In the genomic region with DNA sequence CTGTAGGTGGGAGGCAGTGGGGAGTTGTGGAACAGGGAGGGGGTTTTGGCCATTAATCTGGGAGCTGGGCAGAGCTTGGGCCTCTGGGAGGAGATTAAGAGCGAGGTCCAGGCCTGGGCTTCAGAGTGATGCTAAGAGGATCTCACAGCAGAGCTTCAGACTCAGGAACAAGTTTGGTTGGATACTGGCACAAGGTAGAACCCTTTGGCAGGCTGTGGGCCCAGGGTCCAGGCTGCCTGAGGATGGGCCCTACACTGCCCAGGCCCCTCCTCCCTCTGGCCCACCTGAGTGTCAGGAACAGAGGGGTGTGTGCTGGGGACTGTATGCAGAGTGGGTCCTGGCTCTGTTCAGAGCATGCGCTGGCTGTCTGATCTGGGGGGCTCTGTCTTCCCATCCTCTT, we compare ENCODE assay signal across 19 cellular contexts.
DNase-seq lines count a peak whose midpoint lies in the region; TF ChIP-seq lines count a peak whose summit lies in the region.
"Had no signal": no experiment of that assay in that cellular context is flagged by ENCODE, and none has a peak within 500 bp of the region (broad histone marks: within the 10 kb centered on the region; RNA-seq: fewer than 3 reads in every experiment).

No MANE protein-coding gene starts in this region.

- no peak overlapping the region for H2BK5ac ChIP-seq in neuronal stem cell (ENCODE audit: low read length)

- no peak overlapping the region for H4K91ac ChIP-seq in neuronal stem cell (ENCODE audit: low read depth, low read length, poor library complexity)

- no peak overlapping the region for H3K4me3 Mint-ChIP-seq in glutamatergic neuron (ENCODE audit: unreplicated experiment)
- H3K4me3 Mint-ChIP-seq: B cell; CD8-positive, alpha-beta T cell had no signal

- no peak overlapping the region for H3K18ac ChIP-seq in neuronal stem cell (ENCODE audit: low read length)

- H3K27ac ChIP-seq in coronary artery (no peak overlapping the region), neuronal stem cell (replicated peaks; ENCODE audit: low read length) (no peak overlapping the region), tibial nerve (no peak overlapping the region)
- H3K27ac ChIP-seq: BLaER1 treated with 17β-estradiol and CSF1 and Interleukin-3, amounts not matched to agents 10 nM and 100 nM; GM23248; HL-60 had no signal

- no peak overlapping the region for H2BK15ac ChIP-seq in neuronal stem cell (ENCODE audit: low read length)

- H3K9me3 Mint-ChIP-seq in glutamatergic neuron (ENCODE audit: unreplicated experiment) = peaks cover 6% of the 10 kb centered on the region
- H3K9me3 Mint-ChIP-seq: CD8-positive, alpha-beta T cell had no signal

- no peak for TF ChIP-seq POLR2A in tibial nerve (IDR thresholded peaks at IDR 0.05)

- H3K4me3 ChIP-seq in coronary artery (no peak overlapping the region), neuronal stem cell (ENCODE audit: low read length in 2 of 2) (no peak overlapping the region), tibial nerve (no peak overlapping the region)
- H3K4me3 ChIP-seq: BLaER1 treated with 17β-estradiol and CSF1 and Interleukin-3, amounts not matched to agents 10 nM and 100 nM; GM12878; GM23248 had no signal

- no peak overlapping the region for H3K4ac ChIP-seq in neuronal stem cell (ENCODE audit: low read length)

- no peak overlapping the region for H3K4me2 ChIP-seq in neuronal stem cell (ENCODE audit: insufficient read depth, low read length, poor library complexity, severe bottlenecking)

- H3K27me3 ChIP-seq in neuronal stem cell (ENCODE audit: control insufficient read depth in 3 of 3, insufficient read depth in 3 of 3, low read depth in 1 of 3, low read length in 3 of 3) (no peaks in the 10 kb centered on the region), tibial nerve (no peaks in the 10 kb centered on the region)
- H3K27me3 ChIP-seq: BLaER1 treated with 17β-estradiol and CSF1 and Interleukin-3, amounts not matched to agents 10 nM and 100 nM had no signal

- no peaks in the 10 kb centered on the region for H3K79me1 ChIP-seq in neuronal stem cell (ENCODE audit: low read depth, low read length)

- H3K9me3 ChIP-seq in neuronal stem cell (replicated peaks in 1 of 2; ENCODE audit: control insufficient read depth in 2 of 2, insufficient read depth in 1 of 2, low read depth in 1 of 2, low read length in 2 of 2) = no peaks in the 10 kb centered on the region
- H3K9me3 ChIP-seq in tibial nerve = no peaks in the 10 kb centered on the region
- H3K9me3 ChIP-seq: BLaER1 treated with 17β-estradiol and CSF1 and Interleukin-3, amounts not matched to agents 10 nM and 100 nM had no signal

- WGBS in neuronal stem cell (ENCODE audit: extremely low coverage in 2 of 2, insufficient read length in 2 of 2, insufficient replicate concordance in 1 of 2), 2 donors = no CpG with 5 or more reads among the region's 2 CpGs
- WGBS in tibial nerve, 2 donors = 95 to 100% methylated on average over 2 of the region's 2 CpGs

- no peak overlapping the region for H3K23ac ChIP-seq in neuronal stem cell (ENCODE audit: low read depth, low read length, poor library complexity)

- H4K8ac ChIP-seq in neuronal stem cell (ENCODE audit: low read depth, low read length) = no peak overlapping the region

- TF ChIP-seq EP300 in tibial nerve (IDR thresholded peaks at IDR 0.05) = no peak

- H2AK5ac ChIP-seq in neuronal stem cell (ENCODE audit: low read depth, low read length) = peak overlapping the region; percentile 38

- no peak overlapping the region for H3K9ac ChIP-seq in neuronal stem cell (ENCODE audit: low read depth, low read length, poor library complexity)
- H3K9ac ChIP-seq: BLaER1 treated with 17β-estradiol and CSF1 and Interleukin-3, amounts not matched to agents 10 nM and 100 nM; GM23248 had no signal

- no peak overlapping the region for H2AFZ ChIP-seq in neuronal stem cell (ENCODE audit: low read length)
- H2AFZ ChIP-seq: GM23248 had no signal

- H3K4me1 Mint-ChIP-seq in glutamatergic neuron (ENCODE audit: low read depth, unreplicated experiment) = no peaks in the 10 kb centered on the region
- H3K4me1 Mint-ChIP-seq: B cell had no signal

- no peaks in the 10 kb centered on the region for H3K36me3 ChIP-seq in neuronal stem cell (replicated peaks in 1 of 2; ENCODE audit: control insufficient read depth in 2 of 2, insufficient read depth in 2 of 2, low read length in 2 of 2)
- no peaks in the 10 kb centered on the region for H3K36me3 ChIP-seq in tibial nerve
- H3K36me3 ChIP-seq: BLaER1 treated with 17β-estradiol and CSF1 and Interleukin-3, amounts not matched to agents 10 nM and 100 nM had no signal

- DNase-seq in coronary artery (ENCODE audit: low spot score) = peak; percentile 49
- no peak for DNase-seq in glutamatergic neuron
- DNase-seq in neuronal stem cell (ENCODE audit: low spot score) = no peak
- no peak for DNase-seq in SHP77 treated with DMSO at 0.1 percent for 48 hours (lab: John Stamatoyannopoulos, UW)
- DNase-seq in tibial nerve (ENCODE audit: low spot score in 2 of 2) = no peak
- no peak for DNase-seq in GM19240 (ENCODE audit: insufficient read length, low spot score)
- DNase-seq: Calu3, DMS 273 treated with DMSO at 0.1 percent for 48 hours, DMS53, DND-41, EL, GM23248, HCEC 1CT, IMR-90 had no signal

- no peak for TF ChIP-seq CTCF in coronary artery (IDR thresholded peaks at IDR 0.05)
- TF ChIP-seq CTCF in glutamatergic neuron (IDR thresholded peaks at IDR 0.05; ENCODE audit: partially characterized antibody, unreplicated experiment) = no peak
- no peak for TF ChIP-seq CTCF in tibial nerve (IDR thresholded peaks at IDR 0.05)

- H2BK120ac ChIP-seq in neuronal stem cell (ENCODE audit: low read depth, low read length) = no peak overlapping the region

- peak overlapping the region; percentile 20 for H3K27ac Mint-ChIP-seq in glutamatergic neuron (ENCODE audit: unreplicated experiment)
- H3K27ac Mint-ChIP-seq: B cell; CD8-positive, alpha-beta T cell had no signal

- H3K36me3 Mint-ChIP-seq in glutamatergic neuron (ENCODE audit: unreplicated experiment) = peaks cover 14% of the 10 kb centered on the region
- H3K36me3 Mint-ChIP-seq: CD8-positive, alpha-beta T cell had no signal

- H2BK12ac ChIP-seq in neuronal stem cell (ENCODE audit: low read length) = no peak overlapping the region

- H3K4me1 ChIP-seq in neuronal stem cell (ENCODE audit: control insufficient read depth in 2 of 2, insufficient read depth in 1 of 2, low read depth in 1 of 2, low read length in 2 of 2) (no peaks in the 10 kb centered on the region), tibial nerve (no peaks in the 10 kb centered on the region)

- H3K27me3 Mint-ChIP-seq in glutamatergic neuron (ENCODE audit: unreplicated experiment) = peaks cover 6% of the 10 kb centered on the region
- H3K27me3 Mint-ChIP-seq: B cell had no signal

- H3K14ac ChIP-seq in neuronal stem cell (ENCODE audit: low read length) = peak overlapping the region; percentile 26
